1 cellular context compared by ENCODE assay signal in genomic region chr10:58796242-58796641, GRCh38.
TF ChIP-seq lines count a peak whose summit lies in the region.

No MANE protein-coding gene starts in this region.

TF ChIP-seq in H1, 55 proteins besides CTCF, POLR2A, EP300 and RAD21:
- TF ChIP-seq MAFK (IDR thresholded peaks at IDR 0.05; ENCODE audit: low read depth, low read length) (no peak), TBP (IDR thresholded peaks at IDR 0.05; ENCODE audit: low read depth, low read length) (no peak), HDAC6 (IDR thresholded peaks at IDR 0.05; ENCODE audit: low read depth, low read length) (no peak), CBX5 (IDR thresholded peaks at IDR 0.05; ENCODE audit: low read depth, low read length) (no peak), SUZ12 (IDR thresholded peaks at IDR 0.05; ENCODE audit: low read length) (no peak)
